ENCODE assay signal across 19 cellular contexts in genomic region chr7:124257638-124258308, GRCh38.
DNase-seq lines count a peak whose midpoint lies in the region; ATAC-seq and TF ChIP-seq lines count a peak whose summit lies in the region.
"Had no signal": no experiment of that assay in that cellular context is flagged by ENCODE, and none has a peak within 500 bp of the region (broad histone marks: within the 10 kb centered on the region; RNA-seq: fewer than 3 reads in every experiment).

No MANE protein-coding gene starts in this region.

- H3K4me1 Mint-ChIP-seq in osteocyte (ENCODE audit: unreplicated experiment) = peaks cover 13% of the 10 kb centered on the region
- H3K4me1 Mint-ChIP-seq in CD8-positive, alpha-beta memory T cell = no peaks in the 10 kb centered on the region
- H3K4me1 Mint-ChIP-seq: naive thymus-derived CD8-positive, alpha-beta T cell had no signal

- H3K4me1 ChIP-seq in CD8-positive, alpha-beta memory T cell (ENCODE audit: insufficient read depth, low read length) = no peaks in the 10 kb centered on the region
- H3K4me1 ChIP-seq: gastrocnemius medialis, pancreas, sigmoid colon had no signal

- no peaks in the 10 kb centered on the region for H3K36me3 Mint-ChIP-seq in osteocyte (ENCODE audit: unreplicated experiment)
- no peaks in the 10 kb centered on the region for H3K36me3 Mint-ChIP-seq in CD8-positive, alpha-beta memory T cell
- H3K36me3 Mint-ChIP-seq: naive thymus-derived CD8-positive, alpha-beta T cell; type B pancreatic cell had no signal

- POLR2A ChIA-PET in CD8-positive, alpha-beta memory T cell (lab: Charles Lee) = no interaction called here

- no peak for TF ChIP-seq CTCF in osteocyte (IDR thresholded peaks at IDR 0.05)

- H3K27me3 ChIP-seq in CD8-positive, alpha-beta memory T cell (ENCODE audit: insufficient read depth, low read length, poor library complexity, severe bottlenecking) = no peaks in the 10 kb centered on the region
- H3K27me3 ChIP-seq: gastrocnemius medialis, sigmoid colon had no signal

- H3K27me3 Mint-ChIP-seq in osteocyte (ENCODE audit: unreplicated experiment) = no peaks in the 10 kb centered on the region
- no peaks in the 10 kb centered on the region for H3K27me3 Mint-ChIP-seq in CD8-positive, alpha-beta memory T cell

- no peak overlapping the region for H3K4me3 Mint-ChIP-seq in osteocyte (ENCODE audit: unreplicated experiment)
- H3K4me3 Mint-ChIP-seq in CD8-positive, alpha-beta memory T cell = no peak overlapping the region
- H3K4me3 Mint-ChIP-seq: naive thymus-derived CD8-positive, alpha-beta T cell; T-helper 1 cell treated with Interleukin-12 subunit alpha and Interleukin-12 subunit beta and Interleukin-4 antibody, amounts not matched to agents 30 μg/mL and 1 μg/mL, for 36 hours; type B pancreatic cell had no signal

- CTCF ChIA-PET in CD8-positive, alpha-beta memory T cell (lab: Charles Lee) = no interaction called here

- DNase-seq in astrocyte of the hippocampus (ENCODE audit: low read depth, low spot score) = peak; percentile 10
- no peak for DNase-seq in osteocyte (ENCODE audit: extremely low spot score, unreplicated experiment)
- no peak for DNase-seq in stimulated activated CD4-positive, alpha-beta T cell treated with anti-CD3 and anti-CD28 coated beads, Interleukin-4, amount 100 ng/mL, for 4 hours
- DNase-seq in CD8-positive, alpha-beta memory T cell = no peak
- DNase-seq: activated CD4-positive, alpha-beta T cell treated with anti-CD3 and anti-CD28 coated beads, Interleukin-2, amount 50 U/mL, for 4 hours; central memory CD4-positive, alpha-beta T cell; gastrocnemius medialis; left cardiac atrium; naive thymus-derived CD8-positive, alpha-beta T cell; NCI-H2171; pancreas; PC-3; sigmoid colon; stimulated activated CD4-positive, alpha-beta T cell treated with anti-CD3 and anti-CD28 coated beads, Interleukin-2, amount 100 ng/mL, for 24 hours had no signal

- H3K36me3 ChIP-seq in CD8-positive, alpha-beta memory T cell (ENCODE audit: insufficient read depth, low read length) = no peaks in the 10 kb centered on the region
- H3K36me3 ChIP-seq: gastrocnemius medialis, pancreas, sigmoid colon had no signal

- H3K4me3 ChIP-seq in CD8-positive, alpha-beta memory T cell (ENCODE audit: low read length) = no peak overlapping the region
- H3K4me3 ChIP-seq: gastrocnemius medialis, pancreas, sigmoid colon had no signal

- ATAC-seq in GM18519 (IDR thresholded peaks at IDR 0.05; ENCODE audit: low FRiP score, unreplicated experiment) (peak; percentile 73), GM21360 (IDR thresholded peaks at IDR 0.05; ENCODE audit: unreplicated experiment) (peak; percentile 86), HG03039 (IDR thresholded peaks at IDR 0.05; ENCODE audit: unreplicated experiment) (peak; percentile 67)
- ATAC-seq: gastrocnemius medialis; naive thymus-derived CD8-positive, alpha-beta T cell; pancreas; PC-3 had no signal

- no peak overlapping the region for H3K27ac ChIP-seq in CD8-positive, alpha-beta memory T cell (ENCODE audit: low read depth, low read length)
- H3K27ac ChIP-seq: gastrocnemius medialis, pancreas, sigmoid colon had no signal

- H3K9me3 Mint-ChIP-seq in osteocyte (ENCODE audit: unreplicated experiment) = peaks cover 4% of the 10 kb centered on the region
- peaks cover 2 to 18% (median 5%) of the 10 kb centered on the region in 5 donors for H3K9me3 Mint-ChIP-seq in CD8-positive, alpha-beta memory T cell
- H3K9me3 Mint-ChIP-seq: T-helper 1 cell treated with Interleukin-12 subunit alpha and Interleukin-12 subunit beta and Interleukin-4 antibody, amounts not matched to agents 30 μg/mL and 1 μg/mL, for 36 hours had no signal

- H3K27ac Mint-ChIP-seq in osteocyte (ENCODE audit: unreplicated experiment) = no peak overlapping the region
- H3K27ac Mint-ChIP-seq in CD8-positive, alpha-beta memory T cell = no peak overlapping the region
- H3K27ac Mint-ChIP-seq: naive thymus-derived CD8-positive, alpha-beta T cell; T-helper 1 cell treated with Interleukin-12 subunit alpha and Interleukin-12 subunit beta and Interleukin-4 antibody, amounts not matched to agents 30 μg/mL and 1 μg/mL, for 36 hours; type B pancreatic cell had no signal

- H3K9me3 ChIP-seq in CD8-positive, alpha-beta memory T cell (ENCODE audit: low read length) = no peaks in the 10 kb centered on the region
- H3K9me3 ChIP-seq: gastrocnemius medialis, pancreas, sigmoid colon had no signal
